Comparison of ENCODE assay signal across 9 cellular contexts in the genomic region with DNA sequence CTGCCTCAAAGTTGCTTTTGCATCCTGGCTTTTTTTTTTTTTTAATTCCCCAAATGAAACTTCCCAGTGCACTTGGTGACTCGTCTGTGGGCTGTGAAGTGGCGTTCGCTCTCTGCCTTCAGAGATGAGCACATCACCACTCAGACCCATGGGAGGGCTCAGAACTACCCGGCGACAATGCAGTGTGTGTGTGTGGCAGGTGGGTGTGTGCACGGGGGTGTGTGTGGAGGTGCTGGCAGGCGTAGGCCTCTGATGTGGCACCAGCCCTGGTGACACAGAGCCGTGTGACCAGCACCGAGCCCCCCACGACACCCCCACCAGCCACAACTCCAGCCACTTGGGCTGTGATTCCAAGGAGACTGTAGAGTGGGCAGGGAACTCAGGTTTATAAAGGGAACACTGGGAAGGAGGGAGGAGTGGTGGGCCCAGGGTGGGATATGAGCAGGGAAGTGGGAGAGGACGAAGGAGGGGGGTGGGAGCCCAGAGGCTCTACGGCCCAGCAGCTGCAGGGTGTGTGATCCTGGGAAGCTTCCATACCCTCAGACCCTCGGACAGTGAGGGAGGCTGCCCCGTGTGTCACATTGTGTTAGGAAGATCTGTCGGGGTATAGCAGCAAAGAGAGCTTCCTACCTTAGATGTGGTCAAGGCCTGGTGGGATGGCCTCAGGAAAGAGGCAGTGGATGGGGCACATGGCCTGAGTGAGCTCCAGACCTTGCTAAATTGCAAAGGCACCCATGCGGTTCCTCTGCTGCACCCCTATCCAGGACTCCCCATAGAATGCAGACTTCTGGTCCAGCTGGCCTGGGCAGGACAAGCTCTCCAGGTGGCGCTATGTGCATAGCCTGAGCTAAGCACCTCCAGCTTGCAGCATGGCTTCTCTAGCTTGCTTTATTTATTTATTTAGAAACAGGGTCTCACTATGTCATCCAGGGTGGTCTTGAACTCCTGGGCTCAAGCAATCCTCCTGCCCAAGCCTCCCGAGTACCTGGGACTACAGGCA. TPM values are rescaled to one million over a fixed set of nuclear protein-coding genes. Genes with fewer than 3 reads are reported as not detected.
DNase-seq lines count a peak whose midpoint lies in the region; ATAC-seq and TF ChIP-seq lines count a peak whose summit lies in the region.
"Had no signal": no experiment of that assay in that cellular context is flagged by ENCODE, and none has a peak within 500 bp of the region (broad histone marks: within the 10 kb centered on the region; RNA-seq: fewer than 3 reads in every experiment).

No MANE protein-coding gene starts in this region.

- no peaks in the 10 kb centered on the region for H3K36me3 ChIP-seq in Panc1 (ENCODE audit: control insufficient read depth, insufficient read depth, low read length)
- no peaks in the 10 kb centered on the region for H3K36me3 ChIP-seq in esophagus squamous epithelium
- no peaks in the 10 kb centered on the region for H3K36me3 ChIP-seq in ovary

- BruUV-seq in Panc1 (replicated peaks; lab: Mats Ljungman, UMichigan) = no TSS peak

- H3K27me3 ChIP-seq in Panc1 (ENCODE audit: control insufficient read depth, insufficient read depth, low read length) (no peaks in the 10 kb centered on the region), esophagus squamous epithelium (peaks cover 0 to 32% (median 0%) of the 10 kb centered on the region in 4 donors), ovary (no peaks in the 10 kb centered on the region)

- in situ Hi-C loops in Panc1 (cut with HindIII; ENCODE audit: low pct_unique_long_range_greater_than_20kb, low sequenced_read_pairs) = no loop called here

- TF ChIP-seq CTCF in Panc1 (IDR thresholded peaks at IDR 0.05) (peak; percentile 76), esophagus squamous epithelium (IDR thresholded peaks at IDR 0.05) (peak in 5 of 6 experiments; percentile 33 to 55 (median 40)), ovary (IDR thresholded peaks at IDR 0.05) (peak; percentile 44 to 57 (median 57))

- POLR2A ChIA-PET in Panc1 (lab: Charles Lee) = no interaction called here

- no peak overlapping the region for H3K4me3 Mint-ChIP-seq in activated T-cell treated with anti-CD3 and anti-CD28 coated beads, Interleukin-2, amount 50 U/mL, for 72 hours
- H3K4me3 Mint-ChIP-seq in activated T-cell treated with anti-CD3 and anti-CD28 coated beads, Interleukin-2, amount 50 U/mL, for 4 hours = no peak overlapping the region

- peak; percentile 57 to 66 for ATAC-seq in activated T-cell treated with anti-CD3 and anti-CD28 coated beads, Interleukin-2, amount 50 U/mL, for 72 hours (replicated peaks in 1 of 2)
- no peak for ATAC-seq in activated T-cell treated with anti-CD3 and anti-CD28 coated beads, Interleukin-2, amount 50 U/mL, for 4 hours
- ATAC-seq in Panc1 (peak; percentile 82), HG03039 (IDR thresholded peaks at IDR 0.05; ENCODE audit: unreplicated experiment) (no peak), HG02759 (IDR thresholded peaks at IDR 0.05; ENCODE audit: unreplicated experiment) (no peak)

- H3K36me3 Mint-ChIP-seq in activated T-cell treated with anti-CD3 and anti-CD28 coated beads, Interleukin-2, amount 50 U/mL, for 72 hours (ENCODE audit: insufficient read depth in 2 of 2) = no peaks in the 10 kb centered on the region
- H3K36me3 Mint-ChIP-seq in activated T-cell treated with anti-CD3 and anti-CD28 coated beads, Interleukin-2, amount 50 U/mL, for 4 hours (ENCODE audit: insufficient read depth) = no peaks in the 10 kb centered on the region

- H3K9me3 Mint-ChIP-seq in activated T-cell treated with anti-CD3 and anti-CD28 coated beads, Interleukin-2, amount 50 U/mL, for 72 hours = no peaks in the 10 kb centered on the region
- no peaks in the 10 kb centered on the region for H3K9me3 Mint-ChIP-seq in activated T-cell treated with anti-CD3 and anti-CD28 coated beads, Interleukin-2, amount 50 U/mL, for 4 hours

- no peak for TF ChIP-seq EP300 in ovary (IDR thresholded peaks at IDR 0.05)

- H3K4me3 ChIP-seq in Panc1 (ENCODE audit: low read depth in 2 of 2, low read length in 2 of 2) = no peak overlapping the region
- no peak overlapping the region for H3K4me3 ChIP-seq in esophagus squamous epithelium
- no peak overlapping the region for H3K4me3 ChIP-seq in ovary
- H3K4me3 ChIP-seq: skin epidermis had no signal

- H3K9me3 ChIP-seq in Panc1 (ENCODE audit: control insufficient read depth, insufficient read depth, low read depth, low read length) (no peaks in the 10 kb centered on the region), esophagus squamous epithelium (no peaks in the 10 kb centered on the region), ovary (no peaks in the 10 kb centered on the region)

- WGBS in esophagus squamous epithelium, 2 donors = 55 to 61% methylated on average over 8 to 11 of the region's 18 CpGs
- WGBS in ovary, 3 donors = 64 to 70% (median 65%) methylated on average over 18 of the region's 18 CpGs

- H3K27me3 Mint-ChIP-seq in activated T-cell treated with anti-CD3 and anti-CD28 coated beads, Interleukin-2, amount 50 U/mL, for 72 hours (ENCODE audit: low read depth) = peaks cover 29% of the 10 kb centered on the region
- peaks cover 9% of the 10 kb centered on the region for H3K27me3 Mint-ChIP-seq in activated T-cell treated with anti-CD3 and anti-CD28 coated beads, Interleukin-2, amount 50 U/mL, for 4 hours (ENCODE audit: low read depth)

- no peak overlapping the region for H3K27ac ChIP-seq in Panc1 (ENCODE audit: low read length)
- no peak overlapping the region for H3K27ac ChIP-seq in esophagus squamous epithelium
- no peak overlapping the region for H3K27ac ChIP-seq in ovary
- H3K27ac ChIP-seq: skin epidermis had no signal

- H3K27ac Mint-ChIP-seq in activated T-cell treated with anti-CD3 and anti-CD28 coated beads, Interleukin-2, amount 50 U/mL, for 72 hours = no peak overlapping the region

- peak; percentile 28 to 44 for DNase-seq in activated T-cell treated with anti-CD3 and anti-CD28 coated beads, Interleukin-2, amount 50 U/mL, for 72 hours
- no peak for DNase-seq in activated T-cell treated with anti-CD3 and anti-CD28 coated beads, Interleukin-2, amount 50 U/mL, for 4 hours
- DNase-seq in Panc1 (ENCODE audit: low read depth, low spot score) = no peak
- no peak for DNase-seq in esophagus squamous epithelium (lab: John Stamatoyannopoulos, UW)
- DNase-seq in ovary = peak; percentile 60 to 81 (median 74)
- DNase-seq in HuH-7.5 (ENCODE audit: low spot score) = no peak

- 0 out of 2 replicates have a peak, but pooled peaks cover under 1% of the 10 kb centered on the region for H3K4me1 ChIP-seq in Panc1 (ENCODE audit: control insufficient read depth, insufficient read depth, low read length)
- H3K4me1 ChIP-seq in esophagus squamous epithelium = peaks cover 0 to 3% (median under 1%) of the 10 kb centered on the region in 3 donors
- no peaks in the 10 kb centered on the region for H3K4me1 ChIP-seq in ovary (ENCODE audit: insufficient read depth)

- H3K4me1 Mint-ChIP-seq in activated T-cell treated with anti-CD3 and anti-CD28 coated beads, Interleukin-2, amount 50 U/mL, for 72 hours (ENCODE audit: low read depth) = peaks cover under 1% of the 10 kb centered on the region
- peaks cover 14% of the 10 kb centered on the region for H3K4me1 Mint-ChIP-seq in activated T-cell treated with anti-CD3 and anti-CD28 coated beads, Interleukin-2, amount 50 U/mL, for 4 hours (ENCODE audit: low read depth)

- TF ChIP-seq POLR2A in esophagus squamous epithelium (IDR thresholded peaks at IDR 0.05) (no peak), ovary (IDR thresholded peaks at IDR 0.05) (no peak)

- CTCF ChIA-PET in Panc1 (lab: Charles Lee) = interaction anchor here (0.6 to 1.1 kb wide), 8 partner anchors 13 to 95 kb away, joined by 3 to 8 read pairs (median 4); no protein-coding TSS in a partner anchor

- intact Hi-C loops in Panc1 (cut with micrococcal nuclease; ENCODE audit: unreplicated experiment) (no loop called here), esophagus squamous epithelium (cut with DNase I) (no loop called here), ovary (cut with DNase I) (loop anchor here in 2 of 4 donors (2.0 to 5.0 kb wide), 2 partner anchors 63 to 67 kb away; no protein-coding TSS in a partner anchor)

RNA-seq across cellular contexts. Expression of a gene that starts 5.8 kb away (rescaled TPM):
- 1 to 10 TPM; 5.3 to 7.4 TPM for total RNA-seq in activated T-cell treated with anti-CD3 and anti-CD28 coated beads, Interleukin-2, amount 50 U/mL, for 72 hours
- total RNA-seq in activated T-cell treated with anti-CD3 and anti-CD28 coated beads, Interleukin-2, amount 50 U/mL, for 4 hours = 1 to 10 TPM; 7.0 to 7.7 (median 7.3) TPM
- total RNA-seq in Panc1 (2021; ENCODE audit: unreplicated experiment) (67.5 TPM), esophagus squamous epithelium (10 to 100 TPM in 2 of 4 donors, 1 to 10 TPM in 2; 6.5 to 20.4 (median 9.6) TPM), ovary (100 to 1,000 TPM in 5 of 7 donors, 10 to 100 TPM in 2; 57.4 to 174 (median 140) TPM)
- polyA plus RNA-seq in Panc1 (2012; ENCODE audit: insufficient read length) = 91.6 TPM
- polyA plus RNA-seq in ovary = 100 to 1,000 TPM in 1 of 2 donors, 10 to 100 TPM in 1; 33.2 to 111 TPM

Comparison
In these comparisons a context has a peak if more than half of its experiments do, and no peak if none do; other contexts are left out.
1. ATAC-seq: peak in activated T-cell treated with anti-CD3 and anti-CD28 coated beads, Interleukin-2, amount 50 U/mL, for 72 hours (2 of 2) and Panc1 (single experiment); none in activated T-cell treated with anti-CD3 and anti-CD28 coated beads, Interleukin-2, amount 50 U/mL, for 4 hours (0 of 2), HG03039 (single experiment) and HG02759 (single experiment).
2. DNase-seq: peak in activated T-cell treated with anti-CD3 and anti-CD28 coated beads, Interleukin-2, amount 50 U/mL, for 72 hours (2 of 2) and ovary (5 of 5); none in activated T-cell treated with anti-CD3 and anti-CD28 coated beads, Interleukin-2, amount 50 U/mL, for 4 hours (single experiment), Panc1 (single experiment), esophagus squamous epithelium (single experiment) and HuH-7.5 (single experiment).
3. Peak in every context shown above with its lines, with median percentiles within 50 percentile points of each other: CTCF ChIP-seq.